Comparison of ENCODE assay signal across 26 cellular contexts in the genomic region with DNA sequence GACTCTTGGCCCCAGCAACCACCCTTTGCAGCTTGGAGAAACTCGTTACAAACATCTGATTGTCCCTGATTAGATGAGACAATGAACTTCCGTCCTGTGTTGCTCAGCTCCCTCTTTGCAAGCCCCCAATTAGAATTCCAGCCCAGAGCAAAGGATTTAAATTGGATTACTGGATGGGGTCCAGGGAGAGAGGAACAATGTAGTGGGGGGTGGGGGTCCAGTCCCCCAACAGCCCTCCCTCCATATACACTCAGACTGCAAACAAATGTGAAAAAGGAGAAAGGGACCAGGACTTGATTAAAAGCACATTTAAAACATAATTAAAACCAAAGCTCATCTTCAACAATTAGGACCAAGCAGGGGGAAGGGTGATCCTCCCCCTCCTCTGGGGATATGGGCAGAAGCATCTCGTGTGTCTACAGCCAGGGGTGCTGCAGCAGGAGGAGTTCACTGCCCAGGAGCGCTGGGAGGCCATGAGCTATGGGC.
DNase-seq lines count a peak whose midpoint lies in the region; ATAC-seq, FAIRE-seq and TF ChIP-seq lines count a peak whose summit lies in the region.
"Had no signal": no experiment of that assay in that cellular context is flagged by ENCODE, and none has a peak within 500 bp of the region (broad histone marks: within the 10 kb centered on the region; RNA-seq: fewer than 3 reads in every experiment).

No MANE protein-coding gene starts in this region.

- H3K14ac ChIP-seq in H1 (ENCODE audit: insufficient read length): no peak overlapping the region

- no peak overlapping the region for H2BK5ac ChIP-seq in H1 (ENCODE audit: low read depth, low read length)

- no peak overlapping the region for H3K9ac ChIP-seq in H1 (replicated peaks in 1 of 4; ENCODE audit: extremely low read depth in 1 of 4, low read depth in 3 of 4, low read length in 3 of 4)
- H3K9ac ChIP-seq in neural progenitor cell: no peak overlapping the region

- H3K18ac ChIP-seq in H1 (ENCODE audit: extremely low read depth, low read length): no peak overlapping the region

- ATAC-seq in HG02870 (IDR thresholded peaks at IDR 0.05; ENCODE audit: unreplicated experiment): no peak
- ATAC-seq: HCT116 had no signal

- H2BK12ac ChIP-seq in H1 (ENCODE audit: low read depth, low read length): no peak overlapping the region

- POLR2A ChIA-PET in H1 (lab: Charles Lee; ENCODE audit: partially characterized antibody): no interaction called here

- H4K20me1 ChIP-seq in H1 (replicated peaks in 1 of 2; ENCODE audit: control insufficient read depth in 1 of 2, insufficient read depth in 2 of 2, low read length in 2 of 2): peaks cover 4% of the 10 kb centered on the region in 2 experiments
- peaks cover 20% of the 10 kb centered on the region for H4K20me1 ChIP-seq in neural progenitor cell (ENCODE audit: low read depth)

- H3K27me3 Mint-ChIP-seq in neural progenitor cell (ENCODE audit: insufficient read depth, low read depth): peaks cover 3% of the 10 kb centered on the region
- H3K27me3 Mint-ChIP-seq: activated CD4-positive, alpha-beta T cell treated with anti-CD3 and anti-CD28 coated beads, Interleukin-2, amount 10 ng/mL, durations not matched to agents 7 days and 5 days; activated CD8-positive, alpha-beta memory T cell treated with anti-CD3 and anti-CD28 coated beads, Interleukin-2, amount 10 ng/mL, durations not matched to agents 7 days and 5 days had no signal

- no peak overlapping the region for H3K4me3 ChIP-seq in BE2C (ENCODE audit: low read depth, low read length)
- H3K4me3 ChIP-seq in H1 (ENCODE audit: extremely low read depth in 1 of 4, insufficient read depth in 2 of 4, low read depth in 3 of 4, low read length in 4 of 4): no peak overlapping the region
- H3K4me3 ChIP-seq in neural progenitor cell: no peak overlapping the region
- H3K4me3 ChIP-seq in coronary artery: no peak overlapping the region
- no peak overlapping the region for H3K4me3 ChIP-seq in ovary
- H3K4me3 ChIP-seq: adrenal gland, lower lobe of right lung, MG63, transverse colon had no signal

- no peak overlapping the region for H4K91ac ChIP-seq in H1 (replicated peaks; ENCODE audit: insufficient read length, low read length)

- intact Hi-C loops in ovary (cut with DNase I): loop anchor here in 1 of 4 donors (10.0 kb wide), 1 partner anchor 114 kb away; no protein-coding TSS in a partner anchor

- H3K27ac Mint-ChIP-seq in neural progenitor cell: peak overlapping the region; percentile 28
- H3K27ac Mint-ChIP-seq: activated CD4-positive, alpha-beta T cell treated with anti-CD3 and anti-CD28 coated beads, Interleukin-2, amount 10 ng/mL, durations not matched to agents 7 days and 5 days; activated CD8-positive, alpha-beta memory T cell treated with anti-CD3 and anti-CD28 coated beads, Interleukin-2, amount 10 ng/mL, durations not matched to agents 7 days and 5 days had no signal

- H2BK120ac ChIP-seq in H1 (replicated peaks; ENCODE audit: low read depth, low read length): no peak overlapping the region

- no peak for TF ChIP-seq RAD21 in H1 (IDR thresholded peaks at IDR 0.05 in 1 of 2, conservative IDR thresholded peaks at IDR 0.05 in 1 of 2; ENCODE audit: low read depth in 2 of 2, low read length in 2 of 2)

- H3F3A ChIP-seq in neural progenitor cell (ENCODE audit: low read depth): peaks cover 12% of the 10 kb centered on the region

- H3K4me1 ChIP-seq in BE2C (peaks cover 56% of the 10 kb centered on the region), H1 (replicated peaks in 1 of 4; ENCODE audit: control insufficient read depth in 3 of 4, insufficient read depth in 4 of 4, low read length in 3 of 4) (no peaks in the 10 kb centered on the region), neural progenitor cell (peaks cover 21% of the 10 kb centered on the region), ovary (ENCODE audit: insufficient read depth) (no peaks in the 10 kb centered on the region)
- H3K4me1 ChIP-seq: adrenal gland, transverse colon had no signal

- TF ChIP-seq CTCF in BE2C (IDR thresholded peaks at IDR 0.05; ENCODE audit: low read depth, low read length): peak; percentile 31
- no peak for TF ChIP-seq CTCF in H1 (IDR thresholded peaks at IDR 0.05; ENCODE audit: control extremely low read depth in 1 of 3, insufficient read depth in 1 of 3, low read depth in 1 of 3, low read length in 3 of 3)
- TF ChIP-seq CTCF in neural progenitor cell (IDR thresholded peaks at IDR 0.05): no peak
- TF ChIP-seq CTCF in coronary artery (IDR thresholded peaks at IDR 0.05): no peak
- TF ChIP-seq CTCF in ovary (IDR thresholded peaks at IDR 0.05): no peak

- CTCF ChIA-PET in H1 (lab: Charles Lee; ENCODE audit: partially characterized antibody): interaction anchor here (0.6 to 23.2 kb wide), 8 partner anchors 10 to 115 kb away, joined by 3 to 473 read pairs (median 4); no protein-coding TSS in a partner anchor

- H2BK20ac ChIP-seq in H1 (ENCODE audit: low read length): no peak overlapping the region

- H3K79me2 ChIP-seq in H1 (ENCODE audit: control insufficient read depth in 1 of 2, insufficient read depth in 2 of 2, low read length in 2 of 2) (no peaks in the 10 kb centered on the region), neural progenitor cell (ENCODE audit: low read depth) (no peaks in the 10 kb centered on the region)

- no peak overlapping the region for H3K27ac ChIP-seq in H1 (ENCODE audit: low read depth, low read length)
- no peak overlapping the region for H3K27ac ChIP-seq in neural progenitor cell
- no peak overlapping the region for H3K27ac ChIP-seq in coronary artery
- no peak overlapping the region for H3K27ac ChIP-seq in ovary
- H3K27ac ChIP-seq: adrenal gland, lower lobe of right lung, transverse colon had no signal

- WGBS in H1 (ENCODE audit: extremely low coverage in 1 of 2, insufficient coverage in 1 of 2, insufficient read length in 1 of 2, insufficient replicate concordance in 2 of 2, low coverage in 1 of 2, low lambda C conversion rate in 2 of 2, missing lambda C conversion rate in 1 of 2), 2 experiments: 81% methylated on average over 4 of the region's 4 CpGs; no CpG with 5 or more reads in 1 of the 2 experiments
- WGBS in ovary, 3 donors: 46 to 69% (median 62%) methylated on average over 4 of the region's 4 CpGs

- H2BK15ac ChIP-seq in H1 (ENCODE audit: low read length): no peak overlapping the region

- H3K36me3 ChIP-seq in BE2C (no peaks in the 10 kb centered on the region), H1 (ENCODE audit: control insufficient read depth in 2 of 4, insufficient read depth in 4 of 4, low read length in 3 of 4) (no peaks in the 10 kb centered on the region), neural progenitor cell (no peaks in the 10 kb centered on the region), ovary (no peaks in the 10 kb centered on the region)
- H3K36me3 ChIP-seq: adrenal gland, lower lobe of right lung, MG63, transverse colon had no signal

- no peak overlapping the region for H3K4ac ChIP-seq in H1 (replicated peaks; ENCODE audit: insufficient read length, low read depth, low read length)

- H2AFZ ChIP-seq in H1 (ENCODE audit: low read length) (no peak overlapping the region), neural progenitor cell (replicated peaks) (no peak overlapping the region)

- no peak overlapping the region for H3K56ac ChIP-seq in H1 (replicated peaks; ENCODE audit: insufficient read length, low read depth, low read length)

- H3K79me1 ChIP-seq in H1 (ENCODE audit: low read depth, low read length): no peaks in the 10 kb centered on the region

- H4K5ac ChIP-seq in H1 (ENCODE audit: insufficient read length, low read depth, low read length): no peak overlapping the region

- TF ChIP-seq EP300 in H1 (IDR thresholded peaks at IDR 0.05; ENCODE audit: borderline replicate concordance in 1 of 2, low read depth in 2 of 2, low read length in 2 of 2) (no peak), ovary (IDR thresholded peaks at IDR 0.05) (no peak)

- H3K27me3 ChIP-seq in BE2C (no peaks in the 10 kb centered on the region), H1 (replicated peaks in 1 of 4; ENCODE audit: control insufficient read depth in 3 of 4, extremely low read depth in 1 of 4, insufficient read depth in 3 of 4, low read length in 3 of 4) (no peaks in the 10 kb centered on the region), neural progenitor cell (no peaks in the 10 kb centered on the region), ovary (no peaks in the 10 kb centered on the region)
- H3K27me3 ChIP-seq: adrenal gland, MG63, transverse colon had no signal

- H3K9me3 ChIP-seq in BE2C: no peaks in the 10 kb centered on the region
- H3K9me3 ChIP-seq in H1 (ENCODE audit: insufficient read depth in 2 of 2, low read depth in 1 of 2, low read length in 1 of 2): no peaks in the 10 kb centered on the region
- no peaks in the 10 kb centered on the region for H3K9me3 ChIP-seq in neural progenitor cell (ENCODE audit: low read depth)
- H3K9me3 ChIP-seq in ovary: no peaks in the 10 kb centered on the region
- H3K9me3 ChIP-seq: adrenal gland, lower lobe of right lung, MG63, transverse colon had no signal

- no peak overlapping the region; the same call in 1 of the 2 replicates for H2AK5ac ChIP-seq in H1 (ENCODE audit: low read depth, low read length)

- H3K23me2 ChIP-seq in H1 (ENCODE audit: low read depth, low read length): no peaks in the 10 kb centered on the region

- H3K4me1 Mint-ChIP-seq in neural progenitor cell: peaks cover 25% of the 10 kb centered on the region

- H3K36me3 Mint-ChIP-seq in neural progenitor cell: no peaks in the 10 kb centered on the region
- H3K36me3 Mint-ChIP-seq: activated CD8-positive, alpha-beta memory T cell treated with anti-CD3 and anti-CD28 coated beads, Interleukin-2, amount 10 ng/mL, durations not matched to agents 7 days and 5 days; CD14-positive monocyte had no signal

- TF ChIP-seq POLR2A in H1 (IDR thresholded peaks at IDR 0.05; ENCODE audit: control extremely low read depth in 1 of 2, low read depth in 2 of 2, low read length in 2 of 2) (no peak), ovary (IDR thresholded peaks at IDR 0.05) (no peak)

- DNase-seq in BE2C: peak; percentile 67
- DNase-seq in SK-N-DZ (ENCODE audit: low spot score): peak; percentile 73
- no peak for DNase-seq in H1 (ENCODE audit: low read depth in 1 of 2, low spot score in 2 of 2)
- peak; percentile 69 for DNase-seq in neural progenitor cell (ENCODE audit: low spot score)
- DNase-seq in coronary artery (ENCODE audit: low spot score): no peak
- DNase-seq in ovary: no peak
- no peak for DNase-seq in NCI-H748 treated with DMSO at 0.1 percent for 48 hours (lab: John Stamatoyannopoulos, UW)
- DNase-seq: activated CD4-positive, alpha-beta T cell treated with anti-CD3 and anti-CD28 coated beads, Interleukin-2, amount 10 ng/mL, durations not matched to agents 7 days and 5 days; activated CD8-positive, alpha-beta memory T cell treated with anti-CD3 and anti-CD28 coated beads, Interleukin-2, amount 10 ng/mL, durations not matched to agents 7 days and 5 days; activated naive CD4-positive, alpha-beta T cell treated with Interleukin-2 at 50 U/mL for 16 hours; activated T-cell treated with anti-CD3 and anti-CD28 coated beads, Interleukin-2, amount 50 U/mL, for 48 hours; adrenal gland; effector CD4-positive, alpha-beta T cell; KG1; kidney glomerular epithelial cell; lower lobe of right lung; MG63; NCI-H1417 treated with DMSO at 0.1 percent for 48 hours; NCI-H2081; NCI-H345; NCI-H774; transverse colon had no signal

- FAIRE-seq in H1 (lab: Jason Lieb, UNC): no peak
- FAIRE-seq: GM18507 had no signal

- no peaks in the 10 kb centered on the region for H3K9me3 Mint-ChIP-seq in neural progenitor cell
- H3K9me3 Mint-ChIP-seq: activated CD4-positive, alpha-beta T cell treated with anti-CD3 and anti-CD28 coated beads, Interleukin-2, amount 10 ng/mL, durations not matched to agents 7 days and 5 days; CD14-positive monocyte had no signal

- no peak overlapping the region for H3K23ac ChIP-seq in H1 (ENCODE audit: insufficient read length)

- no peak overlapping the region for H3K4me3 Mint-ChIP-seq in neural progenitor cell
- H3K4me3 Mint-ChIP-seq: activated CD4-positive, alpha-beta T cell treated with anti-CD3 and anti-CD28 coated beads, Interleukin-2, amount 10 ng/mL, durations not matched to agents 7 days and 5 days; activated CD8-positive, alpha-beta memory T cell treated with anti-CD3 and anti-CD28 coated beads, Interleukin-2, amount 10 ng/mL, durations not matched to agents 7 days and 5 days; CD14-positive monocyte had no signal

- H3K4me2 ChIP-seq in H1 (ENCODE audit: insufficient read depth in 1 of 2, low read depth in 2 of 2, low read length in 2 of 2): no peak overlapping the region
- peak overlapping the region; percentile 48 for H3K4me2 ChIP-seq in neural progenitor cell

- H4K8ac ChIP-seq in H1 (ENCODE audit: extremely low read depth, insufficient read depth, low read length): peak overlapping the region; percentile 9; the same call in 1 of the 2 replicates

Comparison
In these comparisons a context has a peak if more than half of its experiments do, and no peak if none do; other contexts are left out.
1. DNase-seq: peak in BE2C (single experiment), SK-N-DZ (single experiment) and neural progenitor cell (single experiment); none in H1 (0 of 2), coronary artery (single experiment), ovary (0 of 5) and NCI-H748 treated with DMSO at 0.1 percent for 48 hours (single experiment).